Comparison of ENCODE assay signal across 18 cellular contexts in genomic region chr12:3944620-3945019, GRCh38.
DNase-seq lines count a peak whose midpoint lies in the region; ATAC-seq and TF ChIP-seq lines count a peak whose summit lies in the region.
"Had no signal": no experiment of that assay in that cellular context is flagged by ENCODE, and none has a peak within 500 bp of the region (broad histone marks: within the 10 kb centered on the region; RNA-seq: fewer than 3 reads in every experiment).

No MANE protein-coding gene starts in this region.

- no peak for TF ChIP-seq CTCF in neural progenitor cell (IDR thresholded peaks at IDR 0.05)
- no peak for TF ChIP-seq CTCF in MM.1S (IDR thresholded peaks at IDR 0.05; ENCODE audit: low read length)

- H3K27me3 Mint-ChIP-seq in T-helper 17 cell (no peaks in the 10 kb centered on the region), neural progenitor cell (ENCODE audit: insufficient read depth, low read depth) (peaks cover 2% of the 10 kb centered on the region)
- H3K27me3 Mint-ChIP-seq: CD4-positive, alpha-beta memory T cell had no signal

- H3K27ac Mint-ChIP-seq in T-helper 17 cell, result peak overlapping the region; percentile 94
- H3K27ac Mint-ChIP-seq in neural progenitor cell, result no peak overlapping the region

- DNase-seq in ELF-1 (ENCODE audit: low read depth, low spot score), result peak; percentile 82
- DNase-seq in T-helper 17 cell, result no peak
- DNase-seq in iPS DF 4.7 (ENCODE audit: extremely low read depth, low spot score), result peak; percentile 82
- no peak for DNase-seq in neural progenitor cell (ENCODE audit: low spot score)
- DNase-seq in NCI-H1930 (lab: John Stamatoyannopoulos, UW), result no peak
- no peak for DNase-seq in MM.1S
- DNase-seq: 8988T; BE2C; Calu3; CD4-positive, alpha-beta memory T cell; DMS79; NCI-H2029; NCI-H2171 treated with DMSO at 0.1 percent for 48 hours; NCI-H446 treated with DMSO at 0.1 percent for 48 hours had no signal

- no peaks in the 10 kb centered on the region for H4K20me1 ChIP-seq in neural progenitor cell (ENCODE audit: low read depth)
- H4K20me1 ChIP-seq in MM.1S (ENCODE audit: insufficient read depth, low read length), result no peaks in the 10 kb centered on the region

- no peaks in the 10 kb centered on the region for H3F3A ChIP-seq in neural progenitor cell (ENCODE audit: low read depth)
- H3F3A ChIP-seq in MM.1S (ENCODE audit: insufficient read depth, low read length), result no peaks in the 10 kb centered on the region

- H3K9ac ChIP-seq in neural progenitor cell, result no peak overlapping the region
- H3K9ac ChIP-seq in MM.1S (ENCODE audit: low read length), result no peak overlapping the region

- H3K4me1 ChIP-seq in neural progenitor cell, result peaks cover 15% of the 10 kb centered on the region
- no peaks in the 10 kb centered on the region for H3K4me1 ChIP-seq in MM.1S (ENCODE audit: low read length)
- H3K4me1 ChIP-seq: BE2C, SJSA1 had no signal

- H3K27ac ChIP-seq in neural progenitor cell, result no peak overlapping the region
- no peak overlapping the region for H3K27ac ChIP-seq in MM.1S (ENCODE audit: low read length)
- H3K27ac ChIP-seq: RWPE1, SJSA1 had no signal

- H2AFZ ChIP-seq in neural progenitor cell (replicated peaks), result peak overlapping the region; percentile 40
- H2AFZ ChIP-seq in MM.1S (ENCODE audit: low read length), result no peak overlapping the region

- H3K27me3 ChIP-seq in neural progenitor cell, result peaks cover 17% of the 10 kb centered on the region
- H3K27me3 ChIP-seq in MM.1S (replicated peaks; ENCODE audit: insufficient read depth, low read length), result no peaks in the 10 kb centered on the region
- H3K27me3 ChIP-seq: SJSA1 had no signal

- H3K36me3 Mint-ChIP-seq in T-helper 17 cell (ENCODE audit: low read depth) (peaks cover 9% of the 10 kb centered on the region), neural progenitor cell (no peaks in the 10 kb centered on the region)

- H3K36me3 ChIP-seq in neural progenitor cell, result no peaks in the 10 kb centered on the region
- H3K36me3 ChIP-seq in MM.1S (replicated peaks; ENCODE audit: insufficient read depth, low read length), result no peaks in the 10 kb centered on the region
- H3K36me3 ChIP-seq: BE2C, SJSA1 had no signal

- H3K9me3 ChIP-seq in T-helper 17 cell (ENCODE audit: control insufficient read depth, low read length, poor library complexity, severe bottlenecking) (no peaks in the 10 kb centered on the region), neural progenitor cell (ENCODE audit: low read depth) (no peaks in the 10 kb centered on the region), MM.1S (replicated peaks; ENCODE audit: insufficient read depth, low read length) (no peaks in the 10 kb centered on the region)
- H3K9me3 ChIP-seq: BE2C, SJSA1 had no signal

- peaks cover 24% of the 10 kb centered on the region for H3K4me1 Mint-ChIP-seq in T-helper 17 cell
- peaks cover 14% of the 10 kb centered on the region for H3K4me1 Mint-ChIP-seq in neural progenitor cell

- no peaks in the 10 kb centered on the region for H3K9me2 ChIP-seq in MM.1S (replicated peaks; ENCODE audit: insufficient read depth, low read length)

- H3K4me3 Mint-ChIP-seq in T-helper 17 cell (no peak overlapping the region), neural progenitor cell (no peak overlapping the region)

- H3K4me2 ChIP-seq in neural progenitor cell (no peak overlapping the region), MM.1S (ENCODE audit: low read depth, low read length) (no peak overlapping the region)

- no peak overlapping the region for H3K4me3 ChIP-seq in neural progenitor cell
- no peak overlapping the region for H3K4me3 ChIP-seq in MM.1S (ENCODE audit: low read length)
- H3K4me3 ChIP-seq: SJSA1 had no signal

- peaks cover 13% of the 10 kb centered on the region for H3K9me3 Mint-ChIP-seq in neural progenitor cell

- ATAC-seq in T-helper 17 cell, result no peak
- ATAC-seq in HG02970 (IDR thresholded peaks at IDR 0.05; ENCODE audit: low FRiP score, unreplicated experiment), result no peak
- no peak for ATAC-seq in HG02763 (IDR thresholded peaks at IDR 0.05; ENCODE audit: unreplicated experiment)

- H3K79me2 ChIP-seq in neural progenitor cell (ENCODE audit: low read depth) (no peaks in the 10 kb centered on the region), MM.1S (ENCODE audit: low read length) (no peaks in the 10 kb centered on the region)

Comparison
In these comparisons a context has a peak if more than half of its experiments do, and no peak if none do; other contexts are left out.
1. DNase-seq: peak in ELF-1 (single experiment) and iPS DF 4.7 (single experiment); none in T-helper 17 cell (0 of 3), neural progenitor cell (single experiment), NCI-H1930 (0 of 2) and MM.1S (single experiment).